3 cellular contexts compared by ENCODE assay signal in genomic region chr20:13708234-13708633, GRCh38.
TF ChIP-seq lines count a peak whose summit lies in the region.

No MANE protein-coding gene starts in this region.

TF ChIP-seq in A549, 52 proteins besides CTCF, POLR2A, EP300 and RAD21:
- TF ChIP-seq MAFK (IDR thresholded peaks at IDR 0.05; ENCODE audit: partially characterized antibody) (peak; percentile 94), NPAS2 (CRISPR knock-in tag; IDR thresholded peaks at IDR 0.05; ENCODE audit: borderline replicate concordance) (no peak)
TF ChIP-seq in A549: peak in this region for 1.

TF ChIP-seq in IMR-90, 13 proteins besides CTCF, POLR2A, EP300 and RAD21:
- TF ChIP-seq NFE2L2 (IDR thresholded peaks at IDR 0.05; ENCODE audit: low read depth, low read length) (no peak), MAFK (IDR thresholded peaks at IDR 0.05; ENCODE audit: low read depth, low read length) (peak; percentile 94)
TF ChIP-seq in IMR-90: peak in this region for 1.

TF ChIP-seq in H1, 55 proteins besides CTCF, POLR2A, EP300 and RAD21:
- TF ChIP-seq USF2 (IDR thresholded peaks at IDR 0.05; ENCODE audit: low read length): no peak
- TF ChIP-seq KDM4A (IDR thresholded peaks at IDR 0.05; ENCODE audit: low read depth, low read length, severe bottlenecking): no peak
- no peak for TF ChIP-seq RFX5 (IDR thresholded peaks at IDR 0.05; ENCODE audit: borderline replicate concordance, low read depth, low read length)
- no peak for TF ChIP-seq CHD2 (IDR thresholded peaks at IDR 0.05; ENCODE audit: low read length)
- TF ChIP-seq MAX (IDR thresholded peaks at IDR 0.05): no peak
- TF ChIP-seq SIX5 (IDR thresholded peaks at IDR 0.05; ENCODE audit: low read depth, low read length): no peak
- TF ChIP-seq MAFK (IDR thresholded peaks at IDR 0.05; ENCODE audit: low read depth, low read length): peak; percentile 51; the same call in 1 of the 2 replicates
- no peak for TF ChIP-seq SRF (IDR thresholded peaks at IDR 0.05; ENCODE audit: low read depth, low read length)
